Comparison of ENCODE assay signal across 1 cellular context in the genomic region with DNA sequence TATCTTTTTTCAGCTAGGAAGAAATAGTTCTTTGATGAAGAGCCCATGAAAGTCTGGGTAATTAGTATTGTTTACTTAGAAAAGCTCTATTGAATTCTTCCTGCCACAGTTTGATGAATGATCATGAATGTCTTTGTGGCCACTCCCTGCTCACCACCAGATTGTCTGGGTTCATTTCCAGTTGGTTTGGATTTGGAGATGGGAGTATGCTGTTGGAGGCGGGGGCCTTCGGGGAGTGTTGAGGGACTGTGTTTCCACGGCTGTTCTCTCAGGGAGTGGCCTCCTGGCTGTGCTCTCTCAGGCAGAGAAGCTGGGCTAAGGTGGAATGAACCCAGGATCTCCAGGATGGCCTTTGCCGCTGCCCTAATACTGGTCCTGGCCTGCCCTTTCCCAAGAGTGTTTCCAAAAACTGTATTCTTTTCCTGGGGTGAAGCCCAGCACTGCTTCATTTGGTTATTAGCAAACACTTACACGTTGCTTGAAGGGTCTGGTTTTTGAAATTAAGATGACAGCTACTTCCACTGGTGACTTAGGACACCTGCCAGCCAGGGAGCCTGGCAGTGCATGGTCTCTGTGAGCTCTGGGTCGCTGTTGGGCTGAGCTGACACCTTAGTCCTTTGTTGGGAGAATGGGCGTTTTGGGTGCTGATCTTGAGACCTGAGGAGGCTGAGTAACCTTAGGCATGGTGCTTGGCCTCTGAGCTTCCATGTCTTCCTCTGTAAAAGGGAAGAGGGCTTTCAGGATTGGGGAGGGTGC.
TF ChIP-seq lines count a peak whose summit lies in the region.

No MANE protein-coding gene starts in this region.

TF ChIP-seq in HepG2, 621 proteins besides CTCF, POLR2A, EP300 and RAD21:
- TF ChIP-seq MBNL3 (CRISPR knock-in tag; conservative IDR thresholded peaks at IDR 0.05): no peak
- peak; percentile 60 for TF ChIP-seq RBM22 (optimal IDR thresholded peaks at IDR 0.05; ENCODE audit: low read length)
